ENCODE assay signal across 31 cellular contexts in genomic region chr1:1489861-1490260, GRCh38. TPM values are rescaled to one million over a fixed set of nuclear protein-coding genes. Genes with fewer than 3 reads are reported as not detected.
"Had no signal": no experiment of that assay in that cellular context is flagged by ENCODE, and none has a peak within 500 bp of the region (broad histone marks: within the 10 kb centered on the region; RNA-seq: fewer than 3 reads in every experiment).

No MANE protein-coding gene starts in this region.

- H3K27me3 ChIP-seq: left lung, neural progenitor cell, neutrophil, ovary, right atrium auricular region, sigmoid colon, spleen, suprapubic skin, tibial artery, upper lobe of right lung had no signal

- H3K4me3 ChIP-seq: left lung, lower lobe of right lung, neural progenitor cell, ovary, right atrium auricular region, sigmoid colon, spleen, suprapubic skin, thoracic aorta, tibial artery, upper lobe of right lung had no signal

- H3K27ac Mint-ChIP-seq: mesothelial cell of epicardium; natural killer cell; nephron progenitor cell; neural progenitor cell; progenitor cell of endocrine pancreas; stimulated activated effector memory CD8-positive, alpha-beta T cell treated with anti-CD3 and anti-CD28 coated beads, Interleukin-12 subunit alpha, Interleukin-12 subunit beta, amount 100 ng/mL, for 72 hours; stimulated activated naive CD8-positive, alpha-beta T cell treated with anti-CD3 and anti-CD28 coated beads, Interleukin-15, Interleukin-2, amounts not matched to agents 100 ng/mL and 50 ng/mL, for 24 hours had no signal

- ATAC-seq: left colon; left lung; lower lobe of right lung; natural killer cell; stimulated activated effector memory CD8-positive, alpha-beta T cell treated with anti-CD3 and anti-CD28 coated beads, Interleukin-12 subunit alpha, Interleukin-12 subunit beta, amount 100 ng/mL, for 72 hours; upper lobe of right lung had no signal

- H3K27me3 Mint-ChIP-seq: naive B cell; progenitor cell of endocrine pancreas; stimulated activated naive CD8-positive, alpha-beta T cell treated with anti-CD3 and anti-CD28 coated beads, Interleukin-15, Interleukin-2, amounts not matched to agents 100 ng/mL and 50 ng/mL, for 24 hours had no signal

- H3K9me3 ChIP-seq: neutrophil, sigmoid colon, suprapubic skin, thoracic aorta had no signal

- DNase-seq: hippocampal formation; left colon; left lung; lower lobe of right lung; mammary epithelial cell; mesendoderm; naive B cell; natural killer cell; nephron progenitor cell; occipital lobe; ovary; sigmoid colon; small intestine; spleen; stimulated activated CD4-positive, alpha-beta T cell treated with anti-CD3 and anti-CD28 coated beads, Interleukin-4, amount 100 ng/mL, for 24 hours; stimulated activated naive CD4-positive, alpha-beta T cell; tibial artery; trophoblast cell; upper lobe of right lung had no signal

- H3K4me1 ChIP-seq: left lung, lower lobe of right lung, neural progenitor cell, right atrium auricular region, sigmoid colon, spleen, suprapubic skin, tibial artery, upper lobe of right lung had no signal

- H3K4me2 ChIP-seq: neural progenitor cell had no signal

- FAIRE-seq: keratinocyte, small intestine, urothelium cell line had no signal

- H3K9ac ChIP-seq: neural progenitor cell had no signal

- H3K36me3 ChIP-seq: neural progenitor cell, ovary had no signal

- H3K27ac ChIP-seq: left lung, lower lobe of right lung, neural progenitor cell, neutrophil, ovary, right atrium auricular region, sigmoid colon, spleen, suprapubic skin, thoracic aorta, tibial artery, upper lobe of right lung had no signal

- H2AFZ ChIP-seq: neural progenitor cell had no signal

- H3K4me1 Mint-ChIP-seq: mesothelial cell of epicardium; naive B cell; natural killer cell; nephron progenitor cell; neural progenitor cell; stimulated activated effector memory CD8-positive, alpha-beta T cell treated with anti-CD3 and anti-CD28 coated beads, Interleukin-12 subunit alpha, Interleukin-12 subunit beta, amount 100 ng/mL, for 72 hours had no signal

- H3K4me3 Mint-ChIP-seq: mesothelial cell of epicardium; naive B cell; natural killer cell; nephron progenitor cell; neural progenitor cell; stimulated activated effector memory CD8-positive, alpha-beta T cell treated with anti-CD3 and anti-CD28 coated beads, Interleukin-12 subunit alpha, Interleukin-12 subunit beta, amount 100 ng/mL, for 72 hours; stimulated activated naive CD8-positive, alpha-beta T cell treated with anti-CD3 and anti-CD28 coated beads, Interleukin-15, Interleukin-2, amounts not matched to agents 100 ng/mL and 50 ng/mL, for 24 hours had no signal

- H3K9me3 Mint-ChIP-seq: stimulated activated naive CD8-positive, alpha-beta T cell treated with anti-CD3 and anti-CD28 coated beads, Interleukin-15, Interleukin-2, amounts not matched to agents 100 ng/mL and 50 ng/mL, for 24 hours had no signal

RNA-seq across cellular contexts. Expression of gene TMEM240, which starts 50.6 kb away (rescaled TPM):
- total RNA-seq: mononuclear cell had no signal

RNA-seq across cellular contexts. Expression of gene VWA1, which starts 54.4 kb away (rescaled TPM):
- total RNA-seq: natural killer cell had no signal
